Comparison of ENCODE assay signal across 10 cellular contexts in the genomic region with DNA sequence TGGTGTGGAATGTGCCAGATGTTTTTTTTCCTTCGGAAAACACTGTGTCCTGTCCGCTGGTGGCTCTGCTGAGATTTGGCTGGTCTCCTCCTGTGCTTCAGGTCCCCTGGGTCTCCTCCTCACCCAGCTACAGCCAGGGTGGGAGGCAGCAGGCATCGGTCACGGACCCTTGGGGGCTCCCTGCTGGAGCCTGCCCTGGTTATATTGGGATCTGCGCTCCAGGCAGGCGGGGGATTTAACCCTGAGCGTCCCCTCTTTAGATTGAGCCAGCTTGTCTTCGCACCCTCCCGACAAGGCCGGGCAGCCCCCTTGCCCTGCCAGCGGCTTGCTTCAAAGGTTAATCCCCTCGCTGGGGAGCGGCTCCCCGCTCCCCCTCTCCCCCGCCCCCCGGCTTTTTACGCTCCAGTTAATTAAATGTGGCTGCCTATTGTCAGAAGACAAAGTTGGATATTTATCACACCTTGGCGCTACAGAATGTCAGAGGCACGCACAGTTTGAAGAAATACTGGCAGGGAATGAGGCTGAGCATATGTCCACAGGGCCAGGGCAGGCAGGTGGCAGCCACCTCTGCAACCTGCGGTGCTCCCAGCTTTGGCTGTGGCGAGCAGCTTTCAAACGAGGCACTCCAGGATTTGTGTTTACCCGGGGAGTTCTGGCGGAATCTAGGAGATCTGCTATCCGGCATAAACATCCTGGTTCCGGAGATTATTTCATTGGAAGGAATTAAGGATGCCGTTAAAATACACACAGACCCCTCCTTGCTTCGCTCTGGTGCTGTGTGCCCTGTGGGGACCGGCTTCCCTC. TPM values are rescaled to one million over a fixed set of nuclear protein-coding genes. Genes with fewer than 3 reads are reported as not detected.
DNase-seq lines count a peak whose midpoint lies in the region; ATAC-seq and TF ChIP-seq lines count a peak whose summit lies in the region.
"Had no signal": no experiment of that assay in that cellular context is flagged by ENCODE, and none has a peak within 500 bp of the region (broad histone marks: within the 10 kb centered on the region; RNA-seq: fewer than 3 reads in every experiment).

No MANE protein-coding gene starts in this region.

- POLR2A ChIA-PET in SK-N-SH (lab: Yijun Ruan, JAX): interaction anchor here (1.3 to 1.7 kb wide), 2 partner anchors 8 to 21 kb away, joined by 4 to 5 read pairs; no protein-coding TSS in a partner anchor

- peak overlapping the region; percentile 34 for H3K27ac Mint-ChIP-seq in type B pancreatic cell

- DNase-seq in SK-N-SH (peak; percentile 65), ascending aorta (ENCODE audit: low spot score in 2 of 2) (no peak), mesenchymal stem cell (no peak), type B pancreatic cell (ENCODE audit: extremely low spot score, unreplicated experiment) (no peak)
- no peak for DNase-seq in stimulated activated CD4-positive, alpha-beta T cell treated with anti-CD3 and anti-CD28 coated beads, Interleukin-15, amount 100 ng/mL, for 24 hours
- DNase-seq: activated effector memory CD4-positive, alpha-beta T cell treated with Interleukin-2 at 50 U/mL for 16 hours; NCI-H187 had no signal

- H3K27ac ChIP-seq in SK-N-SH (ENCODE audit: low read depth in 2 of 2, low read length in 1 of 2): peak overlapping the region; percentile 76 to 88
- peak overlapping the region; percentile 87 to 91 for H3K27ac ChIP-seq in ascending aorta
- no peak overlapping the region for H3K27ac ChIP-seq in mesenchymal stem cell (ENCODE audit: low read length, poor library complexity, severe bottlenecking)

- TF ChIP-seq EP300 in SK-N-SH (IDR thresholded peaks at IDR 0.05; ENCODE audit: borderline replicate concordance in 1 of 2, low read depth in 1 of 2, low read length in 1 of 2): peak in 1 of 2 experiments; percentile 41; a peak in 1 of 4 replicates

- H4K20me1 ChIP-seq in SK-N-SH (ENCODE audit: insufficient read depth): peaks cover 98% of the 10 kb centered on the region

- H3K4me1 ChIP-seq in SK-N-SH (ENCODE audit: control insufficient read depth in 1 of 2, insufficient read depth in 2 of 2, low read depth in 1 of 2, low read length in 1 of 2) (peaks cover 34 to 77% of the 10 kb centered on the region in 2 experiments), ascending aorta (peaks cover 13 to 20% of the 10 kb centered on the region in 2 donors), mesenchymal stem cell (ENCODE audit: control insufficient read depth, insufficient read depth, low read depth, low read length) (peaks cover 46% of the 10 kb centered on the region)

- intact Hi-C loops in ascending aorta (cut with DNase I): loop anchor here (2.0 to 5.0 kb wide), 2 partner anchors 36 to 63 kb away; no protein-coding TSS in a partner anchor

- H4K91ac ChIP-seq in mesenchymal stem cell (ENCODE audit: low read length): peak overlapping the region; percentile 76

- no peaks in the 10 kb centered on the region for H3K36me3 ChIP-seq in SK-N-SH (replicated peaks in 1 of 2; ENCODE audit: control insufficient read depth in 1 of 2, insufficient read depth in 2 of 2, low read length in 1 of 2)
- H3K36me3 ChIP-seq in ascending aorta: no peaks in the 10 kb centered on the region
- H3K36me3 ChIP-seq in mesenchymal stem cell (ENCODE audit: control insufficient read depth in 1 of 2, insufficient read depth in 2 of 2, low read depth in 1 of 2, low read length in 2 of 2): peaks cover 0 to 14% of the 10 kb centered on the region in 2 experiments

- TF ChIP-seq RAD21 in SK-N-SH (IDR thresholded peaks at IDR 0.05; ENCODE audit: low read length): no peak

- H4K8ac ChIP-seq in mesenchymal stem cell (ENCODE audit: low read length): no peak overlapping the region

- H3K27me3 ChIP-seq in SK-N-SH (ENCODE audit: insufficient read depth): no peaks in the 10 kb centered on the region
- no peaks in the 10 kb centered on the region for H3K27me3 ChIP-seq in ascending aorta
- no peaks in the 10 kb centered on the region for H3K27me3 ChIP-seq in mesenchymal stem cell (ENCODE audit: control insufficient read depth in 1 of 2, insufficient read depth in 1 of 2, low read length in 2 of 2)

- peaks cover 56% of the 10 kb centered on the region for H3K79me2 ChIP-seq in SK-N-SH (ENCODE audit: insufficient read depth)

- H3F3A ChIP-seq in SK-N-SH (replicated peaks; ENCODE audit: insufficient read depth): peaks cover 14% of the 10 kb centered on the region

- 78% methylated on average over 25 of the region's 29 CpGs for WGBS in SK-N-SH (ENCODE audit: low lambda C conversion rate)
- 41% methylated on average over 29 of the region's 29 CpGs for WGBS in mesenchymal stem cell

- no peaks in the 10 kb centered on the region for H3K9me3 ChIP-seq in SK-N-SH
- no peaks in the 10 kb centered on the region for H3K9me3 ChIP-seq in ascending aorta
- H3K9me3 ChIP-seq in mesenchymal stem cell (ENCODE audit: control insufficient read depth, low read length): no peaks in the 10 kb centered on the region

- H2BK5ac ChIP-seq in mesenchymal stem cell (ENCODE audit: low read depth, low read length, poor library complexity, severe bottlenecking): no peak overlapping the region

- no peaks in the 10 kb centered on the region for H3K9me2 ChIP-seq in SK-N-SH

- peaks cover 71% of the 10 kb centered on the region for H3K4me1 Mint-ChIP-seq in type B pancreatic cell (ENCODE audit: unreplicated experiment)

- H3K4me2 ChIP-seq in SK-N-SH: peak overlapping the region; percentile 78
- no peak overlapping the region for H3K4me2 ChIP-seq in mesenchymal stem cell (ENCODE audit: low read length, poor library complexity, severe bottlenecking)

- H3K4me3 Mint-ChIP-seq in type B pancreatic cell: peak overlapping the region; percentile 67

- H3K36me3 Mint-ChIP-seq in type B pancreatic cell: peaks cover 2% of the 10 kb centered on the region

- TF ChIP-seq CTCF in SK-N-SH (IDR thresholded peaks at IDR 0.05) (no peak), ascending aorta (IDR thresholded peaks at IDR 0.05) (no peak), type B pancreatic cell (conservative IDR thresholded peaks at IDR 0.05) (no peak)

- H3K23ac ChIP-seq in mesenchymal stem cell (ENCODE audit: low read length in 2 of 2): peak overlapping the region in 1 of 2 experiments; percentile 91

- H3K4me3 ChIP-seq in SK-N-SH (ENCODE audit: low read depth in 2 of 2, low read length in 1 of 2) (no peak overlapping the region), ascending aorta (peak overlapping the region; percentile 29 to 54), mesenchymal stem cell (ENCODE audit: insufficient read depth in 1 of 2, low read depth in 1 of 2, low read length in 2 of 2) (peak overlapping the region in 1 of 2 experiments; percentile 49)

- H3K9me3 Mint-ChIP-seq in type B pancreatic cell: no peaks in the 10 kb centered on the region

- peaks cover 3% of the 10 kb centered on the region for H3K27me3 Mint-ChIP-seq in type B pancreatic cell

- H3K18ac ChIP-seq in mesenchymal stem cell (ENCODE audit: low read depth in 1 of 2, low read length in 2 of 2): peak overlapping the region; percentile 38 to 89

- H2BK15ac ChIP-seq in mesenchymal stem cell (ENCODE audit: low read depth, poor library complexity, severe bottlenecking): peak overlapping the region; percentile 4

- peak overlapping the region; percentile 0 for H2BK120ac ChIP-seq in mesenchymal stem cell (ENCODE audit: low read depth, low read length)

- CTCF ChIA-PET in SK-N-SH (lab: Yijun Ruan, JAX): interaction anchor here (0.6 to 5.0 kb wide), 9 partner anchors 12 to 391 kb away, joined by 3 to 40 read pairs (median 6); no protein-coding TSS in a partner anchor

- peak overlapping the region in 1 of 2 experiments; percentile 79 for H2BK12ac ChIP-seq in mesenchymal stem cell (ENCODE audit: low read length in 2 of 2)

- H2AK5ac ChIP-seq in mesenchymal stem cell (ENCODE audit: low read length, severe bottlenecking): peak overlapping the region; percentile 76

- H3K4ac ChIP-seq in mesenchymal stem cell (ENCODE audit: low read depth in 1 of 2, low read length in 2 of 2): peak overlapping the region in 1 of 2 experiments; percentile 68

- no peak overlapping the region for H2AFZ ChIP-seq in SK-N-SH (ENCODE audit: low read depth)
- H2AFZ ChIP-seq in mesenchymal stem cell (ENCODE audit: low read depth, low read length): no peak overlapping the region

- H3K14ac ChIP-seq in mesenchymal stem cell (ENCODE audit: low read length in 2 of 2): peak overlapping the region in 1 of 2 experiments; percentile 26

- ATAC-seq in SK-N-SH treated with all-trans-retinoic acid at 6 μM for 48 hours: no peak
- ATAC-seq in GM21447 (IDR thresholded peaks at IDR 0.05; ENCODE audit: unreplicated experiment): no peak
- no peak for ATAC-seq in HG02981 (IDR thresholded peaks at IDR 0.05; ENCODE audit: unreplicated experiment)

- 0 out of 2 replicates have a peak overlapping the region, but pooled peaks have one; percentile 31 for H3K9ac ChIP-seq in SK-N-SH
- H3K9ac ChIP-seq in mesenchymal stem cell (ENCODE audit: low read length): peak overlapping the region; percentile 49

- H3K79me1 ChIP-seq in mesenchymal stem cell (replicated peaks; ENCODE audit: low read length, poor library complexity, severe bottlenecking): peaks cover 50% of the 10 kb centered on the region

TF ChIP-seq in SK-N-SH, 30 proteins besides CTCF, POLR2A, EP300 and RAD21:
- no peak for TF ChIP-seq FOXM1 (IDR thresholded peaks at IDR 0.05; ENCODE audit: low read depth)
- TF ChIP-seq RCOR1 (IDR thresholded peaks at IDR 0.05; ENCODE audit: low read length): peak; percentile 66
- 0 out of 2 replicates have a peak, but pooled peaks have one; percentile 23 for TF ChIP-seq MXI1 (IDR thresholded peaks at IDR 0.05; ENCODE audit: low read depth, low read length)

TF ChIP-seq in SK-N-SH treated with all-trans-retinoic acid at 6 μM for 48 hours, 23 proteins besides CTCF, POLR2A, EP300 and RAD21 (continues in another document):
- TF ChIP-seq ZFP3 (CRISPR knock-in tag; IDR thresholded peaks at IDR 0.05) (no peak), PPARA (CRISPR knock-in tag; IDR thresholded peaks at IDR 0.05; ENCODE audit: borderline replicate concordance) (no peak), GLIS3 (CRISPR knock-in tag; IDR thresholded peaks at IDR 0.05) (no peak), BACH2 (CRISPR knock-in tag; IDR thresholded peaks at IDR 0.05; ENCODE audit: borderline replicate concordance) (no peak), CSDC2 (CRISPR knock-in tag; IDR thresholded peaks at IDR 0.05) (no peak), ISL1 (CRISPR knock-in tag; IDR thresholded peaks at IDR 0.05) (no peak)

RNA-seq across cellular contexts. Expression of gene GSE1, which starts 38.2 kb away (rescaled TPM):
- 22.7 and 26.5 TPM in 2 replicates for polyA plus RNA-seq in SK-N-SH (2012; rRNA removed)
- polyA plus RNA-seq in SK-N-SH (2012; cell fraction: cytosol; rRNA removed): 18.5 and 22.7 TPM in 2 replicates
- polyA plus RNA-seq in SK-N-SH (2012; cell fraction: nucleus; rRNA removed): 94.0 and 103 TPM in 2 replicates
- total RNA-seq in ascending aorta (120 TPM), type B pancreatic cell (ENCODE audit: low replicate concordance) (101 and 112 TPM in 2 replicates)
- polyA plus RNA-seq in mesenchymal stem cell (2013, experiment 1 of 2): 39.2 TPM
- polyA plus RNA-seq in mesenchymal stem cell (2013, experiment 2 of 2): 38.5 TPM

Comparison
In these comparisons a context has a peak if more than half of its experiments do, and no peak if none do; other contexts are left out.
1. H3K4me3 ChIP-seq: peak in ascending aorta (2 of 2); none in SK-N-SH (0 of 2).